In the genomic region with DNA sequence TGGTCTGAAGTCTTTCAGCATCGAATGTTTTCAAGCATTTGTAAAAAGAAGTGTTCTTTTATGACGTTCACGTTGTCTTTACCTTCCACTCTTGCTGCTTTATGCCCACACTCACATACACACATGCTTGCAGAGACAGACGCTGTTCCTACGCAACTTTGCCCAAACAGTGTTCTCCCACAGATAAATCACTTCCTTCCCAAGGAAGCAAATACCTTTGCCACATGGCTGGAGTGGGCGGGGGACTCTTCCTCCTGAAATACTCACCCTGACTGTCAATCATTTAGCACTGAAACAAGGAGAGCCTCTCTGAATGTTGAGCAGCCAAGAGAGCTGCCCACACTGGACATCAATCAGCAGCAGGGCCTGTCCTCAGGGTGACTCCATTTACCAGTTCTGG, we compare ENCODE assay signal across 29 cellular contexts.
"Had no signal": no experiment of that assay in that cellular context is flagged by ENCODE, and none has a peak within 500 bp of the region (broad histone marks: within the 10 kb centered on the region; RNA-seq: fewer than 3 reads in every experiment).

No MANE protein-coding gene starts in this region.

- H3K27ac ChIP-seq: ascending aorta, KMS-11, RWPE1, SJSA1 had no signal

- H3K4me3 ChIP-seq: ascending aorta, MG63, SJSA1 had no signal

- H3K27ac Mint-ChIP-seq: activated CD4-positive, alpha-beta T cell treated with anti-CD3 and anti-CD28 coated beads, Interleukin-2, amount 10 ng/mL, durations not matched to agents 24 days and 14 days; activated naive CD4-positive, alpha-beta T cell treated with anti-CD3 and anti-CD28 coated beads, Interleukin-2, amount 50 U/mL, for 72 hours; activated naive CD8-positive, alpha-beta T cell treated with anti-CD3 and anti-CD28 coated beads, Interleukin-2, amount 50 U/mL, for 24 hours; brain; T-helper 1 cell treated with Interleukin-12 subunit alpha and Interleukin-12 subunit beta and Interleukin-4 antibody, amounts not matched to agents 30 μg/mL and 1 μg/mL, for 36 hours had no signal

- ATAC-seq: activated naive CD4-positive, alpha-beta T cell treated with anti-CD3 and anti-CD28 coated beads, Interleukin-2, amount 50 U/mL, for 72 hours; activated naive CD8-positive, alpha-beta T cell treated with anti-CD3 and anti-CD28 coated beads, Interleukin-2, amount 50 U/mL, for 24 hours; activated T-cell treated with anti-CD3 and anti-CD28 coated beads, Interleukin-2, amount 50 U/mL, for 4 hours; SK-N-SH treated with all-trans-retinoic acid at 6 μM for 48 hours had no signal

- H3K4me2 ChIP-seq: KMS-11 had no signal

- H3K9me3 Mint-ChIP-seq: activated CD4-positive, alpha-beta T cell treated with anti-CD3 and anti-CD28 coated beads, Interleukin-2, amount 10 ng/mL, durations not matched to agents 24 days and 14 days; activated naive CD8-positive, alpha-beta T cell treated with anti-CD3 and anti-CD28 coated beads, Interleukin-2, amount 50 U/mL, for 24 hours; activated T-cell treated with anti-CD3 and anti-CD28 coated beads, Interleukin-2, amount 50 U/mL, for 4 hours; brain; T-helper 1 cell treated with Interleukin-12 subunit alpha and Interleukin-12 subunit beta and Interleukin-4 antibody, amounts not matched to agents 30 μg/mL and 1 μg/mL, for 36 hours had no signal

- DNase-seq: activated CD4-positive, alpha-beta T cell treated with anti-CD3 and anti-CD28 coated beads, Interleukin-2, amount 10 ng/mL, durations not matched to agents 24 days and 14 days; activated CD4-positive, alpha-beta T cell treated with anti-CD3 and anti-CD28 coated beads, Interleukin-2, amount 50 U/mL, for 48 hours; activated CD4-positive, CD25-positive, alpha-beta regulatory T cell treated with anti-CD3 and anti-CD28 coated beads, Interleukin-2, amount 50 U/mL, for 72 hours; activated CD8-positive, alpha-beta memory T cell treated with anti-CD3 and anti-CD28 coated beads for 24 hours; activated effector memory CD4-positive, alpha-beta T cell treated with anti-CD3 and anti-CD28 coated beads, Interleukin-2, amount 50 U/mL, for 16 hours; activated naive CD4-positive, alpha-beta T cell treated with Interleukin-2 at 50 U/mL for 16 hours; activated naive CD8-positive, alpha-beta T cell treated with anti-CD3 and anti-CD28 coated beads, Interleukin-2, amount 50 U/mL, for 24 hours; activated T-cell treated with anti-CD3 and anti-CD28 coated beads, Interleukin-2, amount 50 U/mL, for 4 hours; amniotic stem cell; MG63; MV-4-11; NCI-H1092 treated with DMSO at 0.1 percent for 48 hours; NCI-H1436; NCI-H1694 treated with DMSO at 0.1 percent for 48 hours; NCI-H2029 treated with DMSO at 0.1 percent for 48 hours; NCI-H345; NCI-H510A; NCI-H526 treated with DMSO at 0.1 percent for 48 hours; NCI-H82; SHP77; SW 1271 had no signal

- H3K4me1 Mint-ChIP-seq: activated CD4-positive, alpha-beta T cell treated with anti-CD3 and anti-CD28 coated beads, Interleukin-2, amount 10 ng/mL, durations not matched to agents 24 days and 14 days; activated naive CD8-positive, alpha-beta T cell treated with anti-CD3 and anti-CD28 coated beads, Interleukin-2, amount 50 U/mL, for 24 hours had no signal

- H3K27me3 Mint-ChIP-seq: activated CD4-positive, alpha-beta T cell treated with anti-CD3 and anti-CD28 coated beads, Interleukin-2, amount 10 ng/mL, durations not matched to agents 24 days and 14 days had no signal

- H3K4me1 ChIP-seq: ascending aorta, SJSA1 had no signal

- H3K27me3 ChIP-seq: ascending aorta, SJSA1 had no signal

- H3K36me3 Mint-ChIP-seq: brain had no signal

- H3K4me3 Mint-ChIP-seq: activated CD4-positive, alpha-beta T cell treated with anti-CD3 and anti-CD28 coated beads, Interleukin-2, amount 10 ng/mL, durations not matched to agents 24 days and 14 days; activated naive CD8-positive, alpha-beta T cell treated with anti-CD3 and anti-CD28 coated beads, Interleukin-2, amount 50 U/mL, for 24 hours; activated T-cell treated with anti-CD3 and anti-CD28 coated beads, Interleukin-2, amount 50 U/mL, for 4 hours; brain; T-helper 1 cell treated with Interleukin-12 subunit alpha and Interleukin-12 subunit beta and Interleukin-4 antibody, amounts not matched to agents 30 μg/mL and 1 μg/mL, for 36 hours had no signal

- H3K36me3 ChIP-seq: ascending aorta, MG63, SJSA1 had no signal

- H3K9me3 ChIP-seq: ascending aorta, MG63, SJSA1 had no signal
